ENCODE assay signal across 7 cellular contexts in genomic region chr3:17195192-17195611, GRCh38.
DNase-seq lines count a peak whose midpoint lies in the region; ATAC-seq and TF ChIP-seq lines count a peak whose summit lies in the region.

No MANE protein-coding gene starts in this region.

- no peaks in the 10 kb centered on the region for H3K9me3 Mint-ChIP-seq in activated B cell treated with CpG ODN at 0.5 μM for 24 hours

- TF ChIP-seq CTCF in activated B cell treated with CpG ODN at 0.5 μM for 24 hours (IDR thresholded peaks at IDR 0.05): no peak

- peak overlapping the region; percentile 91 for H3K27ac Mint-ChIP-seq in activated B cell treated with CpG ODN at 0.5 μM for 24 hours

- POLR2A ChIA-PET in activated B cell treated with CpG ODN at 0.5 μM for 24 hours (lab: Charles Lee): interaction anchor here (2.4 kb wide), 1 partner anchor 311 kb away, joined by 10 read pairs; the partner anchor contains the start of gene PLCL2

- ATAC-seq in GM18499 (IDR thresholded peaks at IDR 0.05; ENCODE audit: insufficient read depth, unreplicated experiment) (peak; percentile 88), GM19467 (IDR thresholded peaks at IDR 0.05; ENCODE audit: unreplicated experiment) (peak; percentile 76), HG03439 (IDR thresholded peaks at IDR 0.05; ENCODE audit: unreplicated experiment) (peak; percentile 94), activated B cell treated with CpG ODN at 0.5 μM for 24 hours (ENCODE audit: low read depth) (peak; percentile 79)

- H3K4me3 Mint-ChIP-seq in activated B cell treated with CpG ODN at 0.5 μM for 24 hours: peak overlapping the region; percentile 59

- H3K36me3 Mint-ChIP-seq in activated B cell treated with CpG ODN at 0.5 μM for 24 hours (ENCODE audit: low read depth): peaks cover 18% of the 10 kb centered on the region

- H3K27me3 Mint-ChIP-seq in activated B cell treated with CpG ODN at 0.5 μM for 24 hours: no peaks in the 10 kb centered on the region

- DNase-seq in activated B cell treated with CpG ODN at 0.5 μM for 24 hours: peak; percentile 26
- DNase-seq in midbrain (lab: John Stamatoyannopoulos, UW): peak; percentile 79
- DNase-seq in NCI-H1105 (lab: John Stamatoyannopoulos, UW): no peak
- no peak for DNase-seq in DMS114 treated with DMSO at 0.1 percent for 48 hours (lab: John Stamatoyannopoulos, UW; ENCODE audit: unreplicated experiment)

- peaks cover 52% of the 10 kb centered on the region for H3K4me1 Mint-ChIP-seq in activated B cell treated with CpG ODN at 0.5 μM for 24 hours

- intact Hi-C loops in activated B cell treated with CpG ODN at 0.5 μM for 24 hours (cut with micrococcal nuclease): loop anchor here (1.0 to 10.0 kb wide), 5 partner anchors 9 to 820 kb away; no protein-coding TSS in a partner anchor

- CTCF ChIA-PET in activated B cell treated with CpG ODN at 0.5 μM for 24 hours (lab: Charles Lee): interaction anchor here (1.1 to 2.1 kb wide), 3 partner anchors 37 to 366 kb away, joined by 3 to 7 read pairs (median 7); partner anchors contain the start of gene PLCL2

Comparison
In these comparisons a context has a peak if more than half of its experiments do, and no peak if none do; other contexts are left out.
1. DNase-seq: peak in activated B cell treated with CpG ODN at 0.5 μM for 24 hours (single experiment) and midbrain (single experiment); none in NCI-H1105 (single experiment) and DMS114 treated with DMSO at 0.1 percent for 48 hours (single experiment).
2. Peak in every context shown above with its lines, with median percentiles within 50 percentile points of each other: ATAC-seq.